10 cellular contexts compared by ENCODE assay signal in the genomic region with DNA sequence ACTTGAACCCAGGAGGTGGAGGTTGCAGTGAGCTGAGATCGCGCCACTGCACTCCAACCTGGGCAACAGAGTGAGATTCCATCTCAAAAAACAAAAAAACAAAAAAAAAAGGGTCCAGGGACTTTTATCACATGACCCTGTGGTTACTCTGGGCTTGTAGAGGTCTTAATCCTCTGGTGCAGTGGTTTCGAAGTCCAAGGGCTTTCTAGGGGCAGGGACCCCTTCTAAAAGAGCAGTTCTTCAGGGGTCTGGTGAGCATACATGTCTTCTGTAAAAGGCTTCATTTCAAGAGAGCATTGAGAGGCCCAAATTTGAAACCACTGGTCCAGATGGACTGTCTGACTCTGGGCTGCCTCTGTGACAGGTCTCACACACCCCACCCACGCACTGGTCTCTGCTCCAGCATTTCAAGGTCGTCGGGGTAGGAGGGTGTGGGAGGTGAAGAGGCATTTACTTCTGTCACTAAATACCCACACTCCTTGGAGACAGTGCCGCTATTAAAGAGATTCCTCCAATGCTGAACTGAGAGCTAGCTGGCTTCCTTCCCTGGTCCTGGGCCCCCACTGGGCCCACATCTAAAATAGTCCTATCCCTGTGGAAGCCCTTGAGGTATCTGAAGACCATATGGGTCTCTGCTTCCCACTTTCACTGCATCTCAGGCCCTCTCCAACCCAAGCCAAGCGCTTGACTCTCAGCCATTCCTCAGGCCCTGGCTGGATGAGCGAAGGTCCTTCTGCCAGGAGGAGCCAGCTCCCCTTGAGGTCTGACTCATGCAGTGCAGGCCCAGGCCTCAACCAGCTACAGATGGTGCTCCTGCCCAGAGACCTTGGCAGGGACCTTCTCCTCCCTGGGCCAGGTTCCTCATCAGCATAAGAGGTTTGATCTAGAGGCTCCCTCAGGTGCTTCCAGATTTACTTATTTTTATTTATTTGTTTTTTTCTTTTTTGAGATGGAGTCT. TPM values are rescaled to one million over a fixed set of nuclear protein-coding genes. Genes with fewer than 3 reads are reported as not detected.
A peak's percentile ranks its signal among the peaks of the same experiment; 100 is the strongest.
DNase-seq lines count a peak whose midpoint lies in the region; ATAC-seq and TF ChIP-seq lines count a peak whose summit lies in the region.
"Had no signal": no experiment of that assay in that cellular context is flagged by ENCODE, and none has a peak within 500 bp of the region (broad histone marks: within the 10 kb centered on the region; RNA-seq: fewer than 3 reads in every experiment).

No MANE protein-coding gene starts in this region.

- peaks cover 28% of the 10 kb centered on the region for H3K79me2 ChIP-seq in PC-9 (ENCODE audit: low read depth)

- no peak for TF ChIP-seq POLR2A in breast epithelium (IDR thresholded peaks at IDR 0.05)
- TF ChIP-seq POLR2A in thyroid gland (IDR thresholded peaks at IDR 0.05), result peak in 1 of 2 donors; percentile 20

- intact Hi-C loops in MCF 10A (cut with micrococcal nuclease), result no loop called here
- intact Hi-C loops in breast epithelium (cut with DNase I; ENCODE audit: low total_unique reads), result no loop called here
- intact Hi-C loops in PC-9 (cut with micrococcal nuclease; ENCODE audit: unreplicated experiment), result no loop called here
- intact Hi-C loops in thyroid gland (cut with DNase I), result no loop called here

- H3F3A ChIP-seq in PC-9 (ENCODE audit: insufficient read depth, low read depth), result peaks cover 15% of the 10 kb centered on the region

- no peaks in the 10 kb centered on the region for H3K9me3 ChIP-seq in breast epithelium
- no peaks in the 10 kb centered on the region for H3K9me3 ChIP-seq in PC-9 (ENCODE audit: insufficient read depth, low read depth)
- no peaks in the 10 kb centered on the region for H3K9me3 ChIP-seq in thyroid gland

- CTCF ChIA-PET in MCF 10A (lab: Yijun Ruan, JAX), result interaction anchor here (0.5 to 25.7 kb wide), 4 partner anchors 29 to 156 kb away, joined by 3 to 505 read pairs (median 8); no protein-coding TSS in a partner anchor
- CTCF ChIA-PET in PC-9 (lab: Charles Lee), result no interaction called here

- POLR2A ChIA-PET in MCF 10A (lab: Yijun Ruan, JAX) (interaction anchor here (1.5 kb wide), 1 partner anchor 23 kb away, joined by 5 read pairs; no protein-coding TSS in a partner anchor), PC-9 (lab: Charles Lee; ENCODE audit: unreplicated experiment) (interaction anchor here (0.6 kb wide), 2 partner anchors 42 to 341 kb away, joined by 3 to 4 read pairs; no protein-coding TSS in a partner anchor)

- H3K4me3 ChIP-seq in breast epithelium (no peak overlapping the region), PC-9 (no peak overlapping the region), thyroid gland (replicated peaks in 1 of 3) (no peak overlapping the region)

- H3K27me3 ChIP-seq in breast epithelium, result no peaks in the 10 kb centered on the region
- no peaks in the 10 kb centered on the region for H3K27me3 ChIP-seq in PC-9 (ENCODE audit: insufficient read depth, low read depth)
- no peaks in the 10 kb centered on the region for H3K27me3 ChIP-seq in thyroid gland

- no peaks in the 10 kb centered on the region for H3K9me3 Mint-ChIP-seq in MCF 10A (ENCODE audit: unreplicated experiment)

- DNase-seq in MCF 10A (ENCODE audit: unreplicated experiment) (peak; percentile 43), breast epithelium (ENCODE audit: low spot score in 2 of 2) (no peak), PC-9 (peak; percentile 14 to 38), fibroblast of gingiva (ENCODE audit: low read depth) (peak; percentile 29), thyroid gland (peak; percentile 72 to 73), glomerular visceral epithelial cell (ENCODE audit: extremely low spot score) (no peak)
- DNase-seq: activated CD4-positive, alpha-beta T cell treated with anti-CD3 and anti-CD28 coated beads, Interleukin-2, amount 50 U/mL, for 48 hours; NCI-H187 had no signal

- H3K4me1 Mint-ChIP-seq in MCF 10A (ENCODE audit: insufficient read depth, unreplicated experiment), result peaks cover 14% of the 10 kb centered on the region

- H4K20me1 ChIP-seq in PC-9 (ENCODE audit: insufficient read depth), result 0 out of 2 replicates have a peak, but pooled peaks cover 6% of the 10 kb centered on the region

- peak overlapping the region; percentile 61; the same call in 1 of the 2 replicates for H3K4me2 ChIP-seq in PC-9

- no peak overlapping the region for H3K27ac Mint-ChIP-seq in MCF 10A (ENCODE audit: low read depth, unreplicated experiment)

- H2AFZ ChIP-seq in PC-9, result no peak overlapping the region

- H3K4me1 ChIP-seq in breast epithelium (no peaks in the 10 kb centered on the region), PC-9 (replicated peaks; ENCODE audit: insufficient read depth) (peaks cover 30% of the 10 kb centered on the region), thyroid gland (peaks cover 34 to 39% of the 10 kb centered on the region in 2 donors)

- H3K4me3 Mint-ChIP-seq in MCF 10A (ENCODE audit: unreplicated experiment), result no peak overlapping the region

- peaks cover 7% of the 10 kb centered on the region for H3K36me3 Mint-ChIP-seq in MCF 10A (ENCODE audit: insufficient read depth, unreplicated experiment)

- 84 to 86% methylated on average over 9 of the region's 9 CpGs for WGBS in thyroid gland, 2 donors

- BruUV-seq in MCF 10A (replicated peaks; lab: Mats Ljungman, UMichigan) (no TSS peak), PC-9 (replicated peaks; lab: Mats Ljungman, UMichigan) (no TSS peak)

- H3K27me3 Mint-ChIP-seq in MCF 10A (ENCODE audit: insufficient read depth, unreplicated experiment), result no peaks in the 10 kb centered on the region

- H3K27ac ChIP-seq in breast epithelium, result no peak overlapping the region
- H3K27ac ChIP-seq in PC-9, result no peak overlapping the region
- H3K27ac ChIP-seq in thyroid gland, result peak overlapping the region in 2 of 3 donors; percentile 67 to 83

- H3K36me3 ChIP-seq in breast epithelium (no peaks in the 10 kb centered on the region), PC-9 (ENCODE audit: low read depth) (peaks cover 8% of the 10 kb centered on the region; the same call in 1 of the 2 replicates), thyroid gland (peaks cover 75 to 91% of the 10 kb centered on the region in 2 donors)

- ATAC-seq in HG02623 (IDR thresholded peaks at IDR 0.05; ENCODE audit: unreplicated experiment), result no peak
- ATAC-seq in HG03280 (IDR thresholded peaks at IDR 0.05; ENCODE audit: unreplicated experiment), result no peak

- TF ChIP-seq CTCF in MCF 10A (IDR thresholded peaks at IDR 0.05; ENCODE audit: unreplicated experiment), result no peak
- no peak for TF ChIP-seq CTCF in breast epithelium (IDR thresholded peaks at IDR 0.05)
- no peak for TF ChIP-seq CTCF in PC-9 (conservative IDR thresholded peaks at IDR 0.05)
- TF ChIP-seq CTCF in thyroid gland (IDR thresholded peaks at IDR 0.05), result peak in 5 of 6 experiments; percentile 18 to 48 (median 45)

- no peaks in the 10 kb centered on the region for H3K9me2 ChIP-seq in PC-9 (ENCODE audit: insufficient read depth)

RNA-seq across cellular contexts. Expression of gene PAX8, which starts 44.8 kb away (rescaled TPM):
- total RNA-seq in MCF 10A (2022), result 2.4 TPM in 2 replicates
- 1 to 10 TPM in 2 of 3 donors, under 1 TPM in 1; under 0.01 to 2.6 (median 1.0) TPM for total RNA-seq in breast epithelium
- 5.8 and 6.4 TPM in 2 replicates for total RNA-seq in PC-9 (2021)
- total RNA-seq in thyroid gland, result 1,000 to 10,000 TPM; 1,318 to 2,156 (median 1,767) TPM

Comparison
In these comparisons a context has a peak if more than half of its experiments do, and no peak if none do; other contexts are left out.
1. DNase-seq: peak in MCF 10A (single experiment), PC-9 (2 of 2), fibroblast of gingiva (single experiment) and thyroid gland (2 of 2); none in breast epithelium (0 of 2) and glomerular visceral epithelial cell (single experiment).
2. CTCF ChIP-seq: peak in thyroid gland (5 of 6); none in MCF 10A (single experiment), breast epithelium (0 of 3) and PC-9 (single experiment).
3. H3K27ac ChIP-seq: peak in thyroid gland (2 of 3); none in breast epithelium (0 of 2) and PC-9 (single experiment).
4. RNA of gene PAX8, which starts 44.8 kb away (total RNA-seq): 1,318 to 2,156 TPM in thyroid gland; 5.8 to 6.4 TPM in PC-9, 2.4 TPM in MCF 10A and under 0.01 to 2.6 TPM in breast epithelium; every median in the first group is over 100 times any median in the second.